ENCODE assay signal across 6 cellular contexts in genomic region chr17:21744621-21745020, GRCh38. TPM values are rescaled to one million over a fixed set of nuclear protein-coding genes. Genes with fewer than 3 reads are reported as not detected.
"Had no signal": no experiment of that assay in that cellular context is flagged by ENCODE, and none has a peak within 500 bp of the region (broad histone marks: within the 10 kb centered on the region; RNA-seq: fewer than 3 reads in every experiment).

No MANE protein-coding gene starts in this region.

RNA-seq across cellular contexts. Expression of gene KCNJ18, which starts 52.3 kb away (rescaled TPM):
- total RNA-seq: GM23248, GM23338, H1, H7, H9, HFFc6 had no signal
